In genomic region chr10:117685431-117685830, GRCh38 we compare ENCODE assay signal across 18 cellular contexts.
"Had no signal": no experiment of that assay in that cellular context is flagged by ENCODE, and none has a peak within 500 bp of the region (broad histone marks: within the 10 kb centered on the region; RNA-seq: fewer than 3 reads in every experiment).

No MANE protein-coding gene starts in this region.

- H3K4me3 Mint-ChIP-seq: effector memory CD8-positive, alpha-beta T cell; memory B cell; mesothelial cell of epicardium; natural killer cell treated with Interleukin-12 subunit alpha and Interleukin-12 subunit beta and Interleukin-15 and Interleukin-18, amount 100 ng/mL, for 72 hours; neural progenitor cell; stimulated activated naive B cell treated with anti-CD40 and anti-IgM and Interleukin-4, amounts not matched to agents 10 μg/mL and 1 μg/mL and 100 μg/mL, for 72 hours; type B pancreatic cell had no signal

- H3K27ac Mint-ChIP-seq: effector memory CD8-positive, alpha-beta T cell; memory B cell; mesothelial cell of epicardium; natural killer cell treated with Interleukin-12 subunit alpha and Interleukin-12 subunit beta and Interleukin-15 and Interleukin-18, amount 100 ng/mL, for 72 hours; neural progenitor cell; stimulated activated naive B cell treated with anti-CD40 and anti-IgM and Interleukin-4, amounts not matched to agents 10 μg/mL and 1 μg/mL and 100 μg/mL, for 72 hours; type B pancreatic cell had no signal

- FAIRE-seq: endometrium, frontal cortex, keratinocyte had no signal

- ATAC-seq: effector memory CD8-positive, alpha-beta T cell; natural killer cell treated with Interleukin-12 subunit alpha and Interleukin-12 subunit beta and Interleukin-15 and Interleukin-18, amount 100 ng/mL, for 72 hours; stimulated activated naive B cell treated with anti-CD40 and anti-IgM and Interleukin-4, amounts not matched to agents 10 μg/mL and 1 μg/mL and 100 μg/mL, for 72 hours had no signal

- H3K9me3 Mint-ChIP-seq: effector memory CD8-positive, alpha-beta T cell; memory B cell; mesothelial cell of epicardium; natural killer cell treated with Interleukin-12 subunit alpha and Interleukin-12 subunit beta and Interleukin-15 and Interleukin-18, amount 100 ng/mL, for 72 hours; neural progenitor cell; stimulated activated naive B cell treated with anti-CD40 and anti-IgM and Interleukin-4, amounts not matched to agents 10 μg/mL and 1 μg/mL and 100 μg/mL, for 72 hours; type B pancreatic cell had no signal

- DNase-seq: cerebellar nuclear complex; cortex of kidney; effector memory CD8-positive, alpha-beta T cell; mucosa of descending colon; naive B cell; sigmoid colon; stimulated activated CD4-positive, alpha-beta T cell treated with anti-CD3 and anti-CD28 coated beads, Interleukin-15, amount 100 ng/mL, for 24 hours; stimulated activated CD4-positive, alpha-beta T cell treated with anti-CD3 and anti-CD28 coated beads, Interleukin-2, amount 100 ng/mL, for 48 hours; stimulated activated naive B cell treated with anti-CD40 and anti-IgM and Interleukin-4, amounts not matched to agents 10 μg/mL and 1 μg/mL and 100 μg/mL, for 72 hours; stomach had no signal

- H3K4me1 Mint-ChIP-seq: memory B cell; naive B cell; stimulated activated naive B cell treated with anti-CD40 and anti-IgM and Interleukin-4, amounts not matched to agents 10 μg/mL and 1 μg/mL and 100 μg/mL, for 72 hours had no signal

- H3K36me3 Mint-ChIP-seq: memory B cell; mesothelial cell of epicardium; naive B cell; natural killer cell treated with Interleukin-12 subunit alpha and Interleukin-12 subunit beta and Interleukin-15 and Interleukin-18, amount 100 ng/mL, for 72 hours; neural progenitor cell; stimulated activated naive B cell treated with anti-CD40 and anti-IgM and Interleukin-4, amounts not matched to agents 10 μg/mL and 1 μg/mL and 100 μg/mL, for 72 hours; type B pancreatic cell had no signal
